ENCODE assay signal across 8 cellular contexts in genomic region chr4:16227462-16227868, GRCh38. TPM values are rescaled to one million over a fixed set of nuclear protein-coding genes. Genes with fewer than 3 reads are reported as not detected.
DNase-seq lines count a peak whose midpoint lies in the region; ATAC-seq and TF ChIP-seq lines count a peak whose summit lies in the region.

No MANE protein-coding gene starts in this region.

- intact Hi-C loops in left ventricle myocardium superior (cut with micrococcal nuclease), result no loop called here

- DNase-seq in NCI-H2227 (lab: John Stamatoyannopoulos, UW; ENCODE audit: unreplicated experiment) (peak; percentile 19), NCI-H2227 treated with DMSO at 0.1 percent for 48 hours (lab: John Stamatoyannopoulos, UW) (no peak), LNCaP clone FGC (ENCODE audit: low read depth) (no peak), amniotic epithelial cell (ENCODE audit: low read depth) (peak; percentile 24), left ventricle myocardium superior (peak; percentile 58), putamen (ENCODE audit: low spot score) (peak; percentile 64), NCI-H2196 treated with DMSO at 0.1 percent for 48 hours (lab: John Stamatoyannopoulos, UW; ENCODE audit: unreplicated experiment) (no peak)

- ATAC-seq in left ventricle myocardium superior (peak; percentile 38), GM21737 (IDR thresholded peaks at IDR 0.05; ENCODE audit: unreplicated experiment) (no peak)

- H3K4me3 ChIP-seq in LNCaP clone FGC (ENCODE audit: low read depth, low read length), result peak overlapping the region; percentile 83

- TF ChIP-seq CTCF in LNCaP clone FGC (IDR thresholded peaks at IDR 0.05; ENCODE audit: control insufficient read depth, extremely low read depth, insufficient read depth), result no peak

RNA-seq across cellular contexts. Expression of gene TAPT1, which starts 1.2 kb away (rescaled TPM):
- total RNA-seq in left ventricle myocardium superior, result 40.9 TPM

Comparison
In these comparisons a context has a peak if more than half of its experiments do, and no peak if none do; other contexts are left out.
1. DNase-seq: peak in NCI-H2227 (single experiment), amniotic epithelial cell (single experiment), left ventricle myocardium superior (single experiment) and putamen (single experiment); none in NCI-H2227 treated with DMSO at 0.1 percent for 48 hours (single experiment), LNCaP clone FGC (single experiment) and NCI-H2196 treated with DMSO at 0.1 percent for 48 hours (single experiment).